8 cellular contexts compared by ENCODE assay signal in the genomic region with DNA sequence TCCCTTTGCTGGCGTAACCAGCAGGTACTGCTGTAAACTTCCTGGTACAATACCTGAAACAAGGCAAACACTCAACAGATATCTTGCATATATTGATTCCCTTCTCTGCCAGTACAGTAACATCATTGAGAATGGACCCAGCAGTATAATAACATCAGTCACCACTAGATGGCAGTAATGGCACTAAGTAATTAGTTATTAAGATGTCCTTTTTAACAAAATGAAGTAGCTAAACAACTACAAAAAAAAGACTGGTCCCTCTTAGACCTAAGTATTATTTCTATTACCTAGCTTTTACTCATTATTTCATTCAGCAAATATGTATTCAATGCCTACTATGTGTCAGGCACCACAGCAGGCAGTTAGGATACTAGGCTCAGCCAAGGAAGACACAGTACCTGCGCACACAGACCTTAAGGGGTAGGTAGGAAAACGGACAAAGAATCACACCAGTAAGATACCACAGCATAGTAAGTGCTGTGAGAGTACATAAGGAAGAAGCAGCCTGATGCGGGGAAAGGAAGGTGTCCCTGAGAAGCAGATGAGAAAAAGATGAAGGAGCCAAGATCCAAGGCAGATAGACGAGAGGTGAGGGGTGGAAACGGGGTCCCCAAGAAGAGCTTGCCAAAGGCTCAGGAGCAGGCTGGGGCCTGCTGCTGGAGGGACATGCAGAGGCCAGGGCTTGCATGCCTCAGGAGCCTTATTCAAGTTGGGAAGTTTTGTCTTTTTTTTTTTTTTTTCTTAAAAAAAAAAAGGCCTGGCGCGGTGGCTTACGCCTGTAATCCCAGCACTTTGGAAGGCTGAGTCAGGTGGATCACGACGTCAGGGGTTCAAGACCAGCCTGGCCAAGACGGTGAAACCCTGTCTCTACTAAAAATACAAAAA.
DNase-seq lines count a peak whose midpoint lies in the region; ATAC-seq and TF ChIP-seq lines count a peak whose summit lies in the region.

No MANE protein-coding gene starts in this region.

- no peaks in the 10 kb centered on the region for H3K9me3 ChIP-seq in effector memory CD4-positive, alpha-beta T cell (ENCODE audit: control insufficient read depth, low read length)
- H3K9me3 ChIP-seq in vagina = no peaks in the 10 kb centered on the region

- no CpG with 5 or more reads among the region's 12 CpGs for WGBS in mesendoderm (ENCODE audit: extremely low coverage, insufficient coverage, low lambda C conversion rate)

- H3K56ac ChIP-seq in mesendoderm (ENCODE audit: low read length) = peak overlapping the region; percentile 73

- DNase-seq in A172 (ENCODE audit: low spot score) (peak; percentile 76), ELR (ENCODE audit: low read depth) (peak; percentile 85), HFFc6 (peak; percentile 80), NCI-H1048 (lab: John Stamatoyannopoulos, UW) (peak; percentile 75), mesendoderm (peak; percentile 76), vagina (ENCODE audit: extremely low spot score in 2 of 2) (no peak)
- DNase-seq in effector memory CD4-positive, alpha-beta T cell = peak in 2 of 3 donors; percentile 9 to 19

- no peaks in the 10 kb centered on the region for H3K27me3 ChIP-seq in effector memory CD4-positive, alpha-beta T cell (replicated peaks; ENCODE audit: control insufficient read depth, insufficient read depth, low read length, poor library complexity, severe bottlenecking)
- H3K27me3 ChIP-seq in mesendoderm (ENCODE audit: insufficient read depth, low read length, poor library complexity) (no peaks in the 10 kb centered on the region), vagina (no peaks in the 10 kb centered on the region)

- peaks cover 2% of the 10 kb centered on the region; the same call in 1 of the 2 replicates for H3K27me3 Mint-ChIP-seq in HFFc6 (ENCODE audit: insufficient read depth)

- H3K4me2 ChIP-seq in mesendoderm (ENCODE audit: low read length) = no peak overlapping the region

- no peak overlapping the region for H3K4me3 Mint-ChIP-seq in HFFc6

- no peaks in the 10 kb centered on the region; the same call in 1 of the 2 replicates for H3K9me3 Mint-ChIP-seq in HFFc6

- no peak overlapping the region for H3K4me3 ChIP-seq in effector memory CD4-positive, alpha-beta T cell (ENCODE audit: insufficient read depth, low read depth, low read length, poor library complexity, severe bottlenecking)
- H3K4me3 ChIP-seq in mesendoderm (ENCODE audit: low read length) (no peak overlapping the region), vagina (no peak overlapping the region)

- no peak overlapping the region for H4K5ac ChIP-seq in mesendoderm (ENCODE audit: low read length)

- no peaks in the 10 kb centered on the region for H3K79me2 ChIP-seq in mesendoderm (ENCODE audit: control insufficient read depth, insufficient read depth, low read length)

- ATAC-seq in SK-N-SH treated with all-trans-retinoic acid at 6 μM for 48 hours = peak; percentile 84

- H3K27ac ChIP-seq in effector memory CD4-positive, alpha-beta T cell (ENCODE audit: insufficient read depth, low read length, poor library complexity, severe bottlenecking) = no peak overlapping the region
- H3K27ac ChIP-seq in mesendoderm (ENCODE audit: low read depth, low read length) (no peak overlapping the region), vagina (peak overlapping the region; percentile 71)

- no peaks in the 10 kb centered on the region for H3K36me3 Mint-ChIP-seq in HFFc6 (ENCODE audit: low read depth)

- H3K27ac Mint-ChIP-seq in HFFc6 = peak overlapping the region; percentile 62

- no peaks in the 10 kb centered on the region for H3K79me1 ChIP-seq in mesendoderm (ENCODE audit: low read length)

- no peak overlapping the region for H2BK5ac ChIP-seq in mesendoderm (ENCODE audit: low read length)

- no peaks in the 10 kb centered on the region for H3K36me3 ChIP-seq in effector memory CD4-positive, alpha-beta T cell (ENCODE audit: control insufficient read depth, insufficient read depth, low read length)
- H3K36me3 ChIP-seq in mesendoderm (ENCODE audit: control insufficient read depth, insufficient read depth, low read length) = no peaks in the 10 kb centered on the region
- no peaks in the 10 kb centered on the region for H3K36me3 ChIP-seq in vagina

- H3K23ac ChIP-seq in mesendoderm (ENCODE audit: low read length) = no peak overlapping the region

- peaks cover 23% of the 10 kb centered on the region for H3K4me1 Mint-ChIP-seq in HFFc6 (ENCODE audit: low read depth)

- H4K8ac ChIP-seq in mesendoderm (ENCODE audit: low read depth, low read length) = no peak overlapping the region

- intact Hi-C loops in vagina (cut with DNase I) = no loop called here

- no peak overlapping the region for H2BK120ac ChIP-seq in mesendoderm (ENCODE audit: low read depth, low read length)

- H2AK5ac ChIP-seq in mesendoderm (ENCODE audit: low read length) = peak overlapping the region; percentile 82

- H3K4ac ChIP-seq in mesendoderm (ENCODE audit: low read depth, low read length) = no peak overlapping the region

- TF ChIP-seq POLR2A in vagina (IDR thresholded peaks at IDR 0.05) = no peak

- H2BK15ac ChIP-seq in mesendoderm (replicated peaks; ENCODE audit: low read depth) = no peak overlapping the region

- TF ChIP-seq CTCF in HFFc6 (IDR thresholded peaks at IDR 0.05) = peak; percentile 93
- TF ChIP-seq CTCF in vagina (IDR thresholded peaks at IDR 0.05) = peak; percentile 70 to 85 (median 84)

- H3K9ac ChIP-seq in mesendoderm (ENCODE audit: low read length) = no peak overlapping the region

- H3K4me1 ChIP-seq in effector memory CD4-positive, alpha-beta T cell (ENCODE audit: control insufficient read depth, insufficient read depth, low read length, poor library complexity, severe bottlenecking) = no peaks in the 10 kb centered on the region
- H3K4me1 ChIP-seq in mesendoderm (ENCODE audit: control insufficient read depth, low read depth, low read length) = no peaks in the 10 kb centered on the region
- peaks cover 18% of the 10 kb centered on the region for H3K4me1 ChIP-seq in vagina

- no peak overlapping the region for H3K18ac ChIP-seq in mesendoderm (ENCODE audit: low read length)

TF ChIP-seq in SK-N-SH treated with all-trans-retinoic acid at 6 μM for 48 hours, 23 proteins besides CTCF, POLR2A, EP300 and RAD21 (continues in another document):
- TF ChIP-seq ARNTL (CRISPR knock-in tag; IDR thresholded peaks at IDR 0.05; ENCODE audit: borderline replicate concordance, low read depth) (no peak), ZNF8 (CRISPR knock-in tag; IDR thresholded peaks at IDR 0.05) (no peak), SNAI2 (CRISPR knock-in tag; IDR thresholded peaks at IDR 0.05) (no peak), TOX (CRISPR knock-in tag; IDR thresholded peaks at IDR 0.05; ENCODE audit: borderline replicate concordance) (no peak), ZNF565 (CRISPR knock-in tag; conservative IDR thresholded peaks at IDR 0.05; ENCODE audit: low read depth) (no peak), RARB (CRISPR knock-in tag; IDR thresholded peaks at IDR 0.05) (no peak), TCF4 (CRISPR knock-in tag; IDR thresholded peaks at IDR 0.05; ENCODE audit: borderline replicate concordance) (no peak), CREB5 (CRISPR knock-in tag; IDR thresholded peaks at IDR 0.05; ENCODE audit: low read depth) (no peak), OSR1 (CRISPR knock-in tag; IDR thresholded peaks at IDR 0.05) (no peak), ISL1 (CRISPR knock-in tag; IDR thresholded peaks at IDR 0.05) (no peak), GLIS3 (CRISPR knock-in tag; IDR thresholded peaks at IDR 0.05) (no peak), PPARA (CRISPR knock-in tag; IDR thresholded peaks at IDR 0.05; ENCODE audit: borderline replicate concordance) (no peak), POU6F1 (CRISPR knock-in tag; IDR thresholded peaks at IDR 0.05; ENCODE audit: borderline replicate concordance, low read depth) (no peak), BACH2 (CRISPR knock-in tag; IDR thresholded peaks at IDR 0.05; ENCODE audit: borderline replicate concordance) (no peak)
- TF ChIP-seq, protein P1, sequence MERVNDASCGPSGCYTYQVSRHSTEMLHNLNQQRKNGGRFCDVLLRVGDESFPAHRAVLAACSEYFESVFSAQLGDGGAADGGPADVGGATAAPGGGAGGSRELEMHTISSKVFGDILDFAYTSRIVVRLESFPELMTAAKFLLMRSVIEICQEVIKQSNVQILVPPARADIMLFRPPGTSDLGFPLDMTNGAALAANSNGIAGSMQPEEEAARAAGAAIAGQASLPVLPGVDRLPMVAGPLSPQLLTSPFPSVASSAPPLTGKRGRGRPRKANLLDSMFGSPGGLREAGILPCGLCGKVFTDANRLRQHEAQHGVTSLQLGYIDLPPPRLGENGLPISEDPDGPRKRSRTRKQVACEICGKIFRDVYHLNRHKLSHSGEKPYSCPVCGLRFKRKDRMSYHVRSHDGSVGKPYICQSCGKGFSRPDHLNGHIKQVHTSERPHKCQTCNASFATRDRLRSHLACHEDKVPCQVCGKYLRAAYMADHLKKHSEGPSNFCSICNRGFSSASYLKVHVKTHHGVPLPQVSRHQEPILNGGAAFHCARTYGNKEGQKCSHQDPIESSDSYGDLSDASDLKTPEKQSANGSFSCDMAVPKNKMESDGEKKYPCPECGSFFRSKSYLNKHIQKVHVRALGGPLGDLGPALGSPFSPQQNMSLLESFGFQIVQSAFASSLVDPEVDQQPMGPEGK (CRISPR knock-in tag; IDR thresholded peaks at IDR 0.05; ENCODE audit: borderline replicate concordance) = no peak

Comparison
In these comparisons a context has a peak if more than half of its experiments do, and no peak if none do; other contexts are left out.
1. DNase-seq: peak in A172 (single experiment), ELR (single experiment), HFFc6 (single experiment), NCI-H1048 (single experiment), effector memory CD4-positive, alpha-beta T cell (2 of 3) and mesendoderm (single experiment); none in vagina (0 of 2).